Comparison of ENCODE assay signal across 8 cellular contexts in the genomic region with DNA sequence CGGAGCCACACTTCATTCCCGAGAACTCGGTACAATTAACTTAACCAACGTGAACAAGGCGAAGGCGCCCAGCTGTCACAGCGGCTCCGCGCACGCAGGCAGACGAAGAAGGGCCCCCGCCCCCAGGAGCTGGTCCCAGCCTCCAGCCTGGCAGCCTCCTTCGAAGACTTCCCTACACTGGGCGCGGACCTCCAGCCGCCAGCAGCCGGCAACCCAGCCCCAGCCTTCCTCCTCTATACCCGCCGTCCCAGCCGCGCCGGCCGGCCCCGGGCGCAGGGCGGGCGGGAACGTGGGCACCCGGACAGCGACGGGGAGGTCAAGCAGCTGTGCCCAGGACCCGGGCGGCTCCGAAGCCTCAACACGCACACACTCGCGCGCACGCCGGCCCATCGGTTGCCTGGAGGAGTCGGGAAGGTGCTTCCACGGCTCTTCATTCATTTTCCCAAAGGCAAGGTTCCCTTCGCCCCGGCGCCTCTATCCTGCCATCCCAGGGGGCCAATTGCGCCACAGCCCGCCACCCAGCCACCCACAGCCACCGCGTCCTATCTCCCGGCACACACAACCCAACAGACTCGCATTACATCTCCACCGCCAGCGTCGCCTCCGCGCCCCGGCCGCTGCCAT. TPM values are rescaled to one million over a fixed set of nuclear protein-coding genes. Genes with fewer than 3 reads are reported as not detected.
A peak's percentile ranks its signal among the peaks of the same experiment; 100 is the strongest.
DNase-seq lines count a peak whose midpoint lies in the region; ATAC-seq and TF ChIP-seq lines count a peak whose summit lies in the region.
"Had no signal": no experiment of that assay in that cellular context is flagged by ENCODE, and none has a peak within 500 bp of the region (broad histone marks: within the 10 kb centered on the region; RNA-seq: fewer than 3 reads in every experiment).

No MANE protein-coding gene starts in this region.

- peaks cover 5 to 6% of the 10 kb centered on the region in 2 experiments for H3K9me3 Mint-ChIP-seq in H9
- no peaks in the 10 kb centered on the region for H3K9me3 Mint-ChIP-seq in activated CD8-positive, alpha-beta T cell treated with anti-CD3 and anti-CD28 coated beads, Interleukin-2, amount 10 ng/mL, durations not matched to agents 7 days and 5 days (ENCODE audit: insufficient read depth)
- H3K9me3 Mint-ChIP-seq in progenitor cell of endocrine pancreas (ENCODE audit: low read depth) = no peaks in the 10 kb centered on the region

- H4K91ac ChIP-seq in H9 (ENCODE audit: insufficient read length, low read depth, low read length) = no peak overlapping the region

- no peaks in the 10 kb centered on the region for H3K79me2 ChIP-seq in H9 (ENCODE audit: insufficient read depth, low read length)

- peaks cover 73% of the 10 kb centered on the region for H3K27me3 Mint-ChIP-seq in H9 (ENCODE audit: low read depth)
- peaks cover 49% of the 10 kb centered on the region for H3K27me3 Mint-ChIP-seq in activated CD8-positive, alpha-beta T cell treated with anti-CD3 and anti-CD28 coated beads, Interleukin-2, amount 10 ng/mL, durations not matched to agents 7 days and 5 days (ENCODE audit: low read depth)
- H3K27me3 Mint-ChIP-seq in progenitor cell of endocrine pancreas = peaks cover 60% of the 10 kb centered on the region

- no peak overlapping the region for H3K18ac ChIP-seq in H9 (ENCODE audit: insufficient read length, low read depth, low read length)

- H3K4me2 ChIP-seq in H9 (ENCODE audit: insufficient read depth, insufficient read length, low read length) = peak overlapping the region; percentile 44

- H4K20me1 ChIP-seq in H9 (ENCODE audit: control insufficient read depth, insufficient read depth, insufficient read length) = no peaks in the 10 kb centered on the region

- POLR2A ChIA-PET in activated CD8-positive, alpha-beta T cell treated with anti-CD3 and anti-CD28 coated beads, Interleukin-2, amount 10 ng/mL, durations not matched to agents 7 days and 5 days (lab: Charles Lee) = no interaction called here

- no peak overlapping the region for H3K56ac ChIP-seq in H9 (ENCODE audit: insufficient read length, low read depth, low read length)

- CTCF ChIA-PET in activated CD8-positive, alpha-beta T cell treated with anti-CD3 and anti-CD28 coated beads, Interleukin-2, amount 10 ng/mL, durations not matched to agents 7 days and 5 days (lab: Charles Lee) = interaction anchor here (0.6 to 1.2 kb wide), 2 partner anchors 60 to 102 kb away, joined by 3 read pairs; no protein-coding TSS in a partner anchor

- no peaks in the 10 kb centered on the region for H3K79me1 ChIP-seq in H9 (ENCODE audit: insufficient read depth, low read depth, low read length, poor library complexity, severe bottlenecking)

- no peak overlapping the region for H2BK15ac ChIP-seq in H9 (ENCODE audit: low read depth, low read length)

- DNase-seq in H9 (peak; percentile 64), left cardiac atrium (peak; percentile 69), progenitor cell of endocrine pancreas (ENCODE audit: low spot score, unreplicated experiment) (peak; percentile 26), inferior parietal cortex (ENCODE audit: extremely low spot score) (no peak), NCI-H510A (lab: John Stamatoyannopoulos, UW) (no peak)
- no peak for DNase-seq in activated CD8-positive, alpha-beta T cell treated with anti-CD3 and anti-CD28 coated beads, Interleukin-2, amount 10 ng/mL, durations not matched to agents 7 days and 5 days
- DNase-seq in activated CD4-positive, alpha-beta T cell treated with anti-CD3 and anti-CD28 coated beads for 1 hour = no peak

- H3K4me3 Mint-ChIP-seq in H9 (peak overlapping the region; percentile 72 to 94), progenitor cell of endocrine pancreas (ENCODE audit: low read depth) (peak overlapping the region; percentile 75)
- peak overlapping the region; percentile 31 for H3K4me3 Mint-ChIP-seq in activated CD8-positive, alpha-beta T cell treated with anti-CD3 and anti-CD28 coated beads, Interleukin-2, amount 10 ng/mL, durations not matched to agents 7 days and 5 days

- no peak overlapping the region for H4K8ac ChIP-seq in H9 (replicated peaks; ENCODE audit: insufficient read length, low read depth, low read length)

- no peak overlapping the region for H3K4ac ChIP-seq in H9 (ENCODE audit: low read depth, low read length)

- H3K27me3 ChIP-seq in H9 (ENCODE audit: insufficient read depth, low read length) = peaks cover 5% of the 10 kb centered on the region; the same call in 1 of the 2 replicates

- no peak overlapping the region for H2BK12ac ChIP-seq in H9 (ENCODE audit: insufficient read length, low read depth, low read length)

- H3T11ph ChIP-seq in H9 (ENCODE audit: low read length) = no peak overlapping the region

- H3K14ac ChIP-seq in H9 (ENCODE audit: insufficient read depth, low read length) = no peak overlapping the region

- no CpG with 5 or more reads among the region's 59 CpGs for WGBS in H9 (ENCODE audit: extremely low coverage, insufficient read length, low lambda C conversion rate)

- no peaks in the 10 kb centered on the region for H3K4me1 ChIP-seq in H9 (ENCODE audit: insufficient read depth, low read length)

- H3K4me1 Mint-ChIP-seq in H9 = peaks cover 17 to 20% of the 10 kb centered on the region in 2 experiments
- H3K4me1 Mint-ChIP-seq in activated CD8-positive, alpha-beta T cell treated with anti-CD3 and anti-CD28 coated beads, Interleukin-2, amount 10 ng/mL, durations not matched to agents 7 days and 5 days (ENCODE audit: low read depth) = peaks cover 1% of the 10 kb centered on the region
- peaks cover 1% of the 10 kb centered on the region for H3K4me1 Mint-ChIP-seq in progenitor cell of endocrine pancreas (ENCODE audit: low read depth)

- H3K9me3 ChIP-seq in H9 (ENCODE audit: control insufficient read depth, low read depth, low read length) = no peaks in the 10 kb centered on the region

- H2BK20ac ChIP-seq in H9 (ENCODE audit: low read depth, low read length, poor library complexity, severe bottlenecking) = no peak overlapping the region

- no peak for ATAC-seq in activated CD8-positive, alpha-beta T cell treated with anti-CD3 and anti-CD28 coated beads, Interleukin-2, amount 10 ng/mL, durations not matched to agents 7 days and 5 days
- peak; percentile 32 to 59 for ATAC-seq in left cardiac atrium

- H3K27ac ChIP-seq in H9 (ENCODE audit: insufficient read length, low read depth, low read length) = no peak overlapping the region

- no peak overlapping the region for H3K9ac ChIP-seq in H9 (ENCODE audit: extremely low read depth, insufficient read length, low read length)

- no peak overlapping the region for H2BK120ac ChIP-seq in H9 (ENCODE audit: low read depth, low read length, poor library complexity, severe bottlenecking)

- H2AFZ ChIP-seq in H9 (ENCODE audit: low read length) = no peak overlapping the region

- H2AK5ac ChIP-seq in H9 (ENCODE audit: insufficient read length, low read length) = no peak overlapping the region

- peaks cover 0 to 4% (median 1%) of the 10 kb centered on the region in 3 experiments; a peak in 3 of 7 replicates for H3K36me3 Mint-ChIP-seq in H9 (ENCODE audit: insufficient read depth in 1 of 3, low read depth in 3 of 3)
- peaks cover 4% of the 10 kb centered on the region for H3K36me3 Mint-ChIP-seq in activated CD8-positive, alpha-beta T cell treated with anti-CD3 and anti-CD28 coated beads, Interleukin-2, amount 10 ng/mL, durations not matched to agents 7 days and 5 days (ENCODE audit: low read depth)
- no peaks in the 10 kb centered on the region for H3K36me3 Mint-ChIP-seq in progenitor cell of endocrine pancreas (ENCODE audit: insufficient read depth)

- no peak for TF ChIP-seq CTCF in H9 (conservative IDR thresholded peaks at IDR 0.05)
- no peak for TF ChIP-seq CTCF in progenitor cell of endocrine pancreas (IDR thresholded peaks at IDR 0.05; ENCODE audit: unreplicated experiment)

- H3K23me2 ChIP-seq in H9 (ENCODE audit: insufficient read length, low read depth, low read length, poor library complexity, severe bottlenecking) = peaks cover 19% of the 10 kb centered on the region

- H3K27ac Mint-ChIP-seq in H9 (no peak overlapping the region), progenitor cell of endocrine pancreas (peak overlapping the region; percentile 78)
- no peak overlapping the region for H3K27ac Mint-ChIP-seq in activated CD8-positive, alpha-beta T cell treated with anti-CD3 and anti-CD28 coated beads, Interleukin-2, amount 10 ng/mL, durations not matched to agents 7 days and 5 days

- H3K23ac ChIP-seq in H9 (ENCODE audit: insufficient read length, low read depth, low read length) = no peak overlapping the region

- H2BK5ac ChIP-seq in H9 (ENCODE audit: insufficient read length, low read length) = no peak overlapping the region

- intact Hi-C loops in left cardiac atrium (cut with DNase I) = no loop called here

- no peak overlapping the region for H4K5ac ChIP-seq in H9 (ENCODE audit: insufficient read length, low read depth, low read length)

RNA-seq across cellular contexts. Expression of a gene that starts 1.6 kb away (rescaled TPM):
- total RNA-seq in H9 (2021) (6.8 and 8.7 TPM in 2 replicates), left cardiac atrium (10 to 100 TPM in 1 of 2 donors, 1 to 10 TPM in 1; 9.2 to 17.8 TPM), progenitor cell of endocrine pancreas (7.9 and 8.1 TPM in 2 replicates)
- not detected for total RNA-seq in activated CD8-positive, alpha-beta T cell treated with anti-CD3 and anti-CD28 coated beads, Interleukin-2, amount 10 ng/mL, durations not matched to agents 7 days and 5 days
- total RNA-seq: T-helper 2 cell treated with Interferon-gamma antibody and Interleukin-4, amounts not matched to agents 100 ng/mL and 5 ng/mL, for 36 hours had no signal

Comparison
In these comparisons a context has a peak if more than half of its experiments do, and no peak if none do; other contexts are left out.
1. DNase-seq: peak in H9 (single experiment), left cardiac atrium (single experiment) and progenitor cell of endocrine pancreas (single experiment); none in activated CD8-positive, alpha-beta T cell treated with anti-CD3 and anti-CD28 coated beads, Interleukin-2, amount 10 ng/mL, durations not matched to agents 7 days and 5 days (single experiment), inferior parietal cortex (single experiment), NCI-H510A (single experiment) and activated CD4-positive, alpha-beta T cell treated with anti-CD3 and anti-CD28 coated beads for 1 hour (single experiment).
2. H3K4me3 Mint-ChIP-seq: peak in every context shown above with its lines; median percentile 83 in H9; 75 in progenitor cell of endocrine pancreas; 31 in activated CD8-positive, alpha-beta T cell treated with anti-CD3 and anti-CD28 coated beads, Interleukin-2, amount 10 ng/mL, durations not matched to agents 7 days and 5 days.